In the genomic region with DNA sequence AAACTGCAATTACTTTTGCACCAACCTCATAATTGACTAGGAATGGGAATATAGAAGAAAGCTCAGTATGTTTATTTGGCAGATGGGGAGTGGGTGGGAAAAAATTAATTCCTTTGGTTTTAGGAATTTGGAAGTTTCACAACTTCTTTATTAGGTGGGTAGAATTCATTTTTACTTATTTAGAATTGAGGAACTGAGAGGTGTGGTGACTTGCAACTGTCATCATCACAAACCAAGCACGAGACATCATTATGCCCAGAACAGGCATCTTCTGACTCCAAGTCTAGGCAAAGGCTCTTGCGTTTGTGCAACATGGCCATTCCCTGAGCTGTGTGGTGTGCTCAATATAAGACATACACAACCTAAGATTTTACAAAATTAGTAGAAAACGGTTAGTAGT, we compare ENCODE assay signal across 16 cellular contexts.
DNase-seq lines count a peak whose midpoint lies in the region; ATAC-seq lines count a peak whose summit lies in the region.
"Had no signal": no experiment of that assay in that cellular context is flagged by ENCODE, and none has a peak within 500 bp of the region (broad histone marks: within the 10 kb centered on the region; RNA-seq: fewer than 3 reads in every experiment).

No MANE protein-coding gene starts in this region.

- H3K4me3 ChIP-seq in GM23248 = no peak overlapping the region
- H3K4me3 ChIP-seq: prostate gland had no signal

- H3K9me2 ChIP-seq in GM23248 (ENCODE audit: insufficient read depth) = no peaks in the 10 kb centered on the region

- no peak overlapping the region for H3K4me2 ChIP-seq in GM23248 (ENCODE audit: unreplicated experiment)

- ATAC-seq in GM18519 (IDR thresholded peaks at IDR 0.05; ENCODE audit: low FRiP score, unreplicated experiment) (peak; percentile 92), GM21381 (IDR thresholded peaks at IDR 0.05; ENCODE audit: unreplicated experiment) (peak; percentile 63), HG02981 (IDR thresholded peaks at IDR 0.05; ENCODE audit: unreplicated experiment) (peak; percentile 71), HG03565 (IDR thresholded peaks at IDR 0.05; ENCODE audit: unreplicated experiment) (peak; percentile 94)
- ATAC-seq: activated CD8-positive, alpha-beta T cell treated with anti-CD3 and anti-CD28 coated beads for 36 hours had no signal

- no peaks in the 10 kb centered on the region for H3K9me3 ChIP-seq in GM23248 (ENCODE audit: low read depth)
- H3K9me3 ChIP-seq: prostate gland had no signal

- WGBS in GM23248 (ENCODE audit: low coverage in 1 of 2, low lambda C conversion rate in 2 of 2, missing lambda C conversion rate in 2 of 2), 2 experiments = 85 to 87% methylated on average over 3 of the region's 3 CpGs

- in situ Hi-C loops in GM23248 (cut with MboI) (no loop called here), KBM-7 (cut with MboI; ENCODE audit: low pct_unique_long_range_greater_than_20kb, low sequenced_read_pairs) (no loop called here)

- H3K79me2 ChIP-seq in GM23248 (ENCODE audit: insufficient read depth) = no peaks in the 10 kb centered on the region

- H3F3A ChIP-seq in GM23248 (ENCODE audit: insufficient read depth) = no peaks in the 10 kb centered on the region

- no peaks in the 10 kb centered on the region for H3K27me3 ChIP-seq in GM23248 (replicated peaks; ENCODE audit: insufficient read depth)

- H3K27ac ChIP-seq in GM23248 = no peak overlapping the region
- H3K27ac ChIP-seq: prostate gland had no signal

- H3K9ac ChIP-seq in GM23248 = no peak overlapping the region

- H4K20me1 ChIP-seq in GM23248 (ENCODE audit: insufficient read depth) = no peaks in the 10 kb centered on the region

- H2AFZ ChIP-seq in GM23248 = no peak overlapping the region

- DNase-seq in GM23248 (no peak), dedifferentiated amniotic fluid mesenchymal stem cell (ENCODE audit: extremely low spot score) (no peak), KBM-7 (no peak)
- no peak for DNase-seq in activated CD4-positive, alpha-beta T cell treated with anti-CD3 and anti-CD28 coated beads, Interleukin-2, amount 50 U/mL, for 48 hours
- DNase-seq: activated CD8-positive, alpha-beta T cell treated with anti-CD3 and anti-CD28 coated beads for 36 hours; DMS79; head of caudate nucleus; kidney; NCI-H1417 treated with DMSO at 0.1 percent for 48 hours; NCI-H345; trophoblast cell had no signal

- H3K4me1 ChIP-seq in GM23248 (ENCODE audit: insufficient read depth) = no peaks in the 10 kb centered on the region
- H3K4me1 ChIP-seq: prostate gland had no signal

- H3K36me3 ChIP-seq in GM23248 (ENCODE audit: low read depth) = no peaks in the 10 kb centered on the region
- H3K36me3 ChIP-seq: prostate gland had no signal
